In genomic region chr17:35969558-35970442, GRCh38 we compare ENCODE assay signal across 1 cellular context.
TF ChIP-seq lines count a peak whose summit lies in the region.

No MANE protein-coding gene starts in this region.

TF ChIP-seq in GM23338, 12 proteins besides CTCF, POLR2A, EP300 and RAD21 (continued from another document):
- TF ChIP-seq, protein P1, sequence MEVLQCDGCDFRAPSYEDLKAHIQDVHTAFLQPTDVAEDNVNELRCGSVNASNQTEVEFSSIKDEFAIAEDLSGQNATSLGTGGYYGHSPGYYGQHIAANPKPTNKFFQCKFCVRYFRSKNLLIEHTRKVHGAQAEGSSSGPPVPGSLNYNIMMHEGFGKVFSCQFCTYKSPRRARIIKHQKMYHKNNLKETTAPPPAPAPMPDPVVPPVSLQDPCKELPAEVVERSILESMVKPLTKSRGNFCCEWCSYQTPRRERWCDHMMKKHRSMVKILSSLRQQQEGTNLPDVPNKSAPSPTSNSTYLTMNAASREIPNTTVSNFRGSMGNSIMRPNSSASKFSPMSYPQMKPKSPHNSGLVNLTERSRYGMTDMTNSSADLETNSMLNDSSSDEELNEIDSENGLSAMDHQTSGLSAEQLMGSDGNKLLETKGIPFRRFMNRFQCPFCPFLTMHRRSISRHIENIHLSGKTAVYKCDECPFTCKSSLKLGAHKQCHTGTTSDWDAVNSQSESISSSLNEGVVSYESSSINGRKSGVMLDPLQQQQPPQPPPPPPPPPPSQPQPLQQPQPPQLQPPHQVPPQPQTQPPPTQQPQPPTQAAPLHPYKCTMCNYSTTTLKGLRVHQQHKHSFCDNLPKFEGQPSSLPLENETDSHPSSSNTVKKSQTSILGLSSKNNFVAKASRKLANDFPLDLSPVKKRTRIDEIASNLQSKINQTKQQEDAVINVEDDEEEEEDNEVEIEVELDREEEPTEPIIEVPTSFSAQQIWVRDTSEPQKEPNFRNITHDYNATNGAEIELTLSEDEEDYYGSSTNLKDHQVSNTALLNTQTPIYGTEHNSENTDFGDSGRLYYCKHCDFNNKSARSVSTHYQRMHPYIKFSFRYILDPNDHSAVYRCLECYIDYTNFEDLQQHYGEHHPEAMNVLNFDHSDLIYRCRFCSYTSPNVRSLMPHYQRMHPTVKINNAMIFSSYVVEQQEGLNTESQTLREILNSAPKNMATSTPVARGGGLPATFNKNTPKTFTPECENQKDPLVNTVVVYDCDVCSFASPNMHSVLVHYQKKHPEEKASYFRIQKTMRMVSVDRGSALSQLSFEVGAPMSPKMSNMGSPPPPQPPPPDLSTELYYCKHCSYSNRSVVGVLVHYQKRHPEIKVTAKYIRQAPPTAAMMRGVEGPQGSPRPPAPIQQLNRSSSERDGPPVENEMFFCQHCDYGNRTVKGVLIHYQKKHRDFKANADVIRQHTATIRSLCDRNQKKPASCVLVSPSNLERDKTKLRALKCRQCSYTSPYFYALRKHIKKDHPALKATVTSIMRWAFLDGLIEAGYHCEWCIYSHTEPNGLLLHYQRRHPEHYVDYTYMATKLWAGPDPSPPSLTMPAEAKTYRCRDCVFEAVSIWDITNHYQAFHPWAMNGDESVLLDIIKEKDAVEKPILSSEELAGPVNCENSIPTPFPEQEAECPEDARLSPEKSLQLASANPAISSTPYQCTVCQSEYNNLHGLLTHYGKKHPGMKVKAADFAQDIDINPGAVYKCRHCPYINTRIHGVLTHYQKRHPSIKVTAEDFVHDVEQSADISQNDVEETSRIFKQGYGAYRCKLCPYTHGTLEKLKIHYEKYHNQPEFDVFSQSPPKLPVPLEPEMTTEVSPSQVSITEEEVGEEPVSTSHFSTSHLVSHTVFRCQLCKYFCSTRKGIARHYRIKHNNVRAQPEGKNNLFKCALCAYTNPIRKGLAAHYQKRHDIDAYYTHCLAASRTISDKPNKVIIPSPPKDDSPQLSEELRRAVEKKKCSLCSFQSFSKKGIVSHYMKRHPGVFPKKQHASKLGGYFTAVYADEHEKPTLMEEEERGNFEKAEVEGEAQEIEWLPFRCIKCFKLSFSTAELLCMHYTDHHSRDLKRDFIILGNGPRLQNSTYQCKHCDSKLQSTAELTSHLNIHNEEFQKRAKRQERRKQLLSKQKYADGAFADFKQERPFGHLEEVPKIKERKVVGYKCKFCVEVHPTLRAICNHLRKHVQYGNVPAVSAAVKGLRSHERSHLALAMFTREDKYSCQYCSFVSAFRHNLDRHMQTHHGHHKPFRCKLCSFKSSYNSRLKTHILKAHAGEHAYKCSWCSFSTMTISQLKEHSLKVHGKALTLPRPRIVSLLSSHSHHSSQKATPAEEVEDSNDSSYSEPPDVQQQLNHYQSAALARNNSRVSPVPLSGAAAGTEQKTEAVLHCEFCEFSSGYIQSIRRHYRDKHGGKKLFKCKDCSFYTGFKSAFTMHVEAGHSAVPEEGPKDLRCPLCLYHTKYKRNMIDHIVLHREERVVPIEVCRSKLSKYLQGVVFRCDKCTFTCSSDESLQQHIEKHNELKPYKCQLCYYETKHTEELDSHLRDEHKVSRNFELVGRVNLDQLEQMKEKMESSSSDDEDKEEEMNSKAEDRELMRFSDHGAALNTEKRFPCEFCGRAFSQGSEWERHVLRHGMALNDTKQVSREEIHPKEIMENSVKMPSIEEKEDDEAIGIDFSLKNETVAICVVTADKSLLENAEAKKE (CRISPR knock-in tag; IDR thresholded peaks at IDR 0.05) = no peak
- no peak for TF ChIP-seq POLR2AphosphoS5 (IDR thresholded peaks at IDR 0.05; ENCODE audit: low read depth)
- no peak for TF ChIP-seq CREB1 (CRISPR knock-in tag; IDR thresholded peaks at IDR 0.05; ENCODE audit: low read depth)
- no peak for TF ChIP-seq STAT1 (IDR thresholded peaks at IDR 0.05; ENCODE audit: unreplicated experiment)
- TF ChIP-seq EZH2 (IDR thresholded peaks at IDR 0.05; ENCODE audit: low read depth, unreplicated experiment) = no peak
- TF ChIP-seq REST (IDR thresholded peaks at IDR 0.05; ENCODE audit: unreplicated experiment) = no peak
- TF ChIP-seq EZH2phosphoT487 (IDR thresholded peaks at IDR 0.05; ENCODE audit: unreplicated experiment) = no peak
